In genomic region chr2:207448006-207448405, GRCh38 we compare ENCODE assay signal across 27 cellular contexts.
DNase-seq lines count a peak whose midpoint lies in the region; ATAC-seq, FAIRE-seq and TF ChIP-seq lines count a peak whose summit lies in the region.
"Had no signal": no experiment of that assay in that cellular context is flagged by ENCODE, and none has a peak within 500 bp of the region (broad histone marks: within the 10 kb centered on the region; RNA-seq: fewer than 3 reads in every experiment).

No MANE protein-coding gene starts in this region.

- no peak for TF ChIP-seq CTCF in bronchial epithelial cell (IDR thresholded peaks at IDR 0.05; ENCODE audit: insufficient read depth, low read length, severe bottlenecking)

- H3K79me1 ChIP-seq in mesendoderm (ENCODE audit: low read length): no peaks in the 10 kb centered on the region

- ATAC-seq in HG02884 (IDR thresholded peaks at IDR 0.05; ENCODE audit: unreplicated experiment): no peak
- ATAC-seq: GM23338, Panc1 had no signal

- H3K9ac ChIP-seq in mesendoderm (ENCODE audit: low read length): no peak overlapping the region
- H3K9ac ChIP-seq: BLaER1, SK-N-SH had no signal

- no peak overlapping the region for H2AK5ac ChIP-seq in mesendoderm (ENCODE audit: low read length)

- H3K4me1 ChIP-seq in mesendoderm (ENCODE audit: control insufficient read depth, low read depth, low read length): no peaks in the 10 kb centered on the region
- no peaks in the 10 kb centered on the region for H3K4me1 ChIP-seq in SJCRH30
- H3K4me1 ChIP-seq in effector memory CD4-positive, alpha-beta T cell (ENCODE audit: control insufficient read depth, insufficient read depth, low read length, poor library complexity, severe bottlenecking): no peaks in the 10 kb centered on the region
- H3K4me1 ChIP-seq: BLaER1 had no signal

- no peak overlapping the region for H3K23ac ChIP-seq in mesendoderm (ENCODE audit: low read length)

- H3K18ac ChIP-seq in mesendoderm (ENCODE audit: low read length): no peak overlapping the region

- H3K4ac ChIP-seq in mesendoderm (ENCODE audit: low read depth, low read length): no peak overlapping the region

- no peak overlapping the region for H3K4me2 ChIP-seq in mesendoderm (ENCODE audit: low read length)
- H3K4me2 ChIP-seq: BLaER1, GM23338, SK-N-SH had no signal

- no peak overlapping the region for H2BK15ac ChIP-seq in mesendoderm (replicated peaks; ENCODE audit: low read depth)

- no CpG with 5 or more reads among the region's 1 CpG for WGBS in mesendoderm (ENCODE audit: extremely low coverage, insufficient coverage, low lambda C conversion rate)

- H3K56ac ChIP-seq in mesendoderm (ENCODE audit: low read length): no peak overlapping the region

- no peak overlapping the region for H4K8ac ChIP-seq in mesendoderm (ENCODE audit: low read depth, low read length)

- H2BK5ac ChIP-seq in mesendoderm (ENCODE audit: low read length): no peak overlapping the region

- FAIRE-seq in bronchial epithelial cell (lab: Jason Lieb, UNC): no peak
- FAIRE-seq: GM18507 had no signal

- H3K27ac ChIP-seq in mesendoderm (ENCODE audit: low read depth, low read length) (no peak overlapping the region), SJCRH30 (no peak overlapping the region)
- H3K27ac ChIP-seq in effector memory CD4-positive, alpha-beta T cell (ENCODE audit: insufficient read depth, low read length, poor library complexity, severe bottlenecking): no peak overlapping the region
- H3K27ac ChIP-seq: BLaER1, RWPE1 had no signal

- H3K36me3 ChIP-seq in bronchial epithelial cell (ENCODE audit: control insufficient read depth, insufficient read depth, low read length) (no peaks in the 10 kb centered on the region), mesendoderm (ENCODE audit: control insufficient read depth, insufficient read depth, low read length) (no peaks in the 10 kb centered on the region), SJCRH30 (no peaks in the 10 kb centered on the region)
- no peaks in the 10 kb centered on the region for H3K36me3 ChIP-seq in effector memory CD4-positive, alpha-beta T cell (ENCODE audit: control insufficient read depth, insufficient read depth, low read length)
- H3K36me3 ChIP-seq: BLaER1 had no signal

- no peaks in the 10 kb centered on the region for H3K27me3 ChIP-seq in bronchial epithelial cell (ENCODE audit: control insufficient read depth, insufficient read depth, low read length)
- no peaks in the 10 kb centered on the region for H3K27me3 ChIP-seq in mesendoderm (ENCODE audit: insufficient read depth, low read length, poor library complexity)
- no peaks in the 10 kb centered on the region for H3K27me3 ChIP-seq in SJCRH30
- H3K27me3 ChIP-seq in effector memory CD4-positive, alpha-beta T cell (replicated peaks; ENCODE audit: control insufficient read depth, insufficient read depth, low read length, poor library complexity, severe bottlenecking): no peaks in the 10 kb centered on the region
- H3K27me3 ChIP-seq: BLaER1 had no signal

- H3K4me3 ChIP-seq in bronchial epithelial cell (ENCODE audit: low read depth, low read length) (no peak overlapping the region), mesendoderm (ENCODE audit: low read length) (no peak overlapping the region), SJCRH30 (no peak overlapping the region)
- H3K4me3 ChIP-seq in effector memory CD4-positive, alpha-beta T cell (ENCODE audit: insufficient read depth, low read depth, low read length, poor library complexity, severe bottlenecking): no peak overlapping the region
- H3K4me3 ChIP-seq: BLaER1, GM23338 had no signal

- no peaks in the 10 kb centered on the region for H3K79me2 ChIP-seq in mesendoderm (ENCODE audit: control insufficient read depth, insufficient read depth, low read length)

- H4K5ac ChIP-seq in mesendoderm (ENCODE audit: low read length): no peak overlapping the region

- H2BK120ac ChIP-seq in mesendoderm (ENCODE audit: low read depth, low read length): no peak overlapping the region

- DNase-seq in EH (ENCODE audit: low read depth): peak; percentile 40
- DNase-seq in M059J (ENCODE audit: low read depth): peak; percentile 39
- DNase-seq in bronchial epithelial cell (ENCODE audit: low read depth): peak; percentile 49
- peak; percentile 23 for DNase-seq in iris pigment epithelial cell (ENCODE audit: low read depth)
- no peak for DNase-seq in mesendoderm
- DNase-seq in SJCRH30: no peak
- DNase-seq in effector memory CD4-positive, alpha-beta T cell: no peak
- DNase-seq: CD4-positive, CD25-positive, alpha-beta regulatory T cell; DMS153; DND-41; H9; NCI-H1092; NCI-H1417 treated with DMSO at 0.1 percent for 48 hours; NCI-H1694 treated with DMSO at 0.1 percent for 48 hours; NCI-H2081; NCI-H2171; NCI-H226; NCI-H510A; NCI-H69; SIG-M5; SK-N-SH had no signal

- H3K9me3 ChIP-seq in SJCRH30 (replicated peaks): no peaks in the 10 kb centered on the region
- no peaks in the 10 kb centered on the region for H3K9me3 ChIP-seq in effector memory CD4-positive, alpha-beta T cell (ENCODE audit: control insufficient read depth, low read length)
- H3K9me3 ChIP-seq: BLaER1, SK-N-SH had no signal

Comparison
In these comparisons a context has a peak if more than half of its experiments do, and no peak if none do; other contexts are left out.
1. DNase-seq: peak in EH (single experiment), M059J (single experiment), bronchial epithelial cell (single experiment) and iris pigment epithelial cell (single experiment); none in mesendoderm (single experiment), SJCRH30 (0 of 2) and effector memory CD4-positive, alpha-beta T cell (0 of 3).